19 cellular contexts compared by ENCODE assay signal in the genomic region with DNA sequence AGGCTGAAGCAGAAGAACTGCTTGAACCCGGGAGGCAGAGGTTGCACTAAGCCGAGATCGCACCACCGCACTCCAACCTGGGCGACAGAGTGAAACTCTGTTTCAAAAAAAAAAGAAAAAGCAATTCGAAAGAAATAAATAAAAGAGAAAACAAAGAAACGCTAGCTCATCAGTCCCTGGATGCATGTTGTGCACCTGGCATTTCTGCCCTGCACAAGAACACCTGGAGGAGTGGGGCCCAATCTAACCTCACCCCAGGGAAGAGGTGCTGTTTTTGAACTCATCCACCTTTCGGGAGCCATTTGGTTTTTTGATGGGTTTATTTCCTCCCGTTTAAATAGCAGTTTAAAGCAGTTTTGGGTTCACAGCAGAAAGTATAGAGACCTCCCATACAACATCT. TPM values are rescaled to one million over a fixed set of nuclear protein-coding genes. Genes with fewer than 3 reads are reported as not detected.
"Had no signal": no experiment of that assay in that cellular context is flagged by ENCODE, and none has a peak within 500 bp of the region (broad histone marks: within the 10 kb centered on the region; RNA-seq: fewer than 3 reads in every experiment).

No MANE protein-coding gene starts in this region.

- H3K9ac ChIP-seq: SK-N-SH had no signal

- H3K9me2 ChIP-seq: SK-N-SH had no signal

- H3K36me3 ChIP-seq: MG63 had no signal

- FAIRE-seq: RCC 7860 had no signal

- DNase-seq: Karpas-422, KG1, MG63, NCI-H1092 treated with DMSO at 0.1 percent for 48 hours, NCI-H1436, NCI-H187, NCI-H2029, NCI-H2081 treated with DMSO at 0.1 percent for 48 hours, NCI-H2171, NCI-H226, NCI-H446, NCI-H510A, NCI-H524 treated with DMSO at 0.1 percent for 48 hours, NCI-H69, NCI-H774, SHP77, SK-N-SH, SW 1271 had no signal

- H3K4me2 ChIP-seq: SK-N-SH had no signal

- H3K4me3 ChIP-seq: MG63 had no signal

- H3K27me3 ChIP-seq: MG63 had no signal

- H3K9me3 ChIP-seq: MG63, SK-N-SH had no signal

RNA-seq across cellular contexts. Expression of gene S100P, which starts 58.9 kb away (rescaled TPM):
- polyA plus RNA-seq: SK-N-SH had no signal
